Comparison of ENCODE assay signal across 8 cellular contexts in genomic region chr6:116280161-116280959, GRCh38. TPM values are rescaled to one million over a fixed set of nuclear protein-coding genes. Genes with fewer than 3 reads are reported as not detected.
A peak's percentile ranks its signal among the peaks of the same experiment; 100 is the strongest.
DNase-seq lines count a peak whose midpoint lies in the region; ATAC-seq, FAIRE-seq and TF ChIP-seq lines count a peak whose summit lies in the region.

No MANE protein-coding gene starts in this region.

- no peak overlapping the region for H2BK5ac ChIP-seq in mesenchymal stem cell (ENCODE audit: low read depth, low read length, poor library complexity, severe bottlenecking)

- H3K27me3 ChIP-seq in bronchial epithelial cell (ENCODE audit: control insufficient read depth, insufficient read depth, low read length) (no peaks in the 10 kb centered on the region), mesenchymal stem cell (ENCODE audit: control insufficient read depth in 1 of 2, insufficient read depth in 1 of 2, low read length in 2 of 2) (no peaks in the 10 kb centered on the region), vagina (no peaks in the 10 kb centered on the region)

- peaks cover 3% of the 10 kb centered on the region for H3K36me3 ChIP-seq in bronchial epithelial cell (ENCODE audit: control insufficient read depth, insufficient read depth, low read length)
- peaks cover 4 to 26% of the 10 kb centered on the region in 2 experiments for H3K36me3 ChIP-seq in mesenchymal stem cell (ENCODE audit: control insufficient read depth in 1 of 2, insufficient read depth in 2 of 2, low read depth in 1 of 2, low read length in 2 of 2)
- no peaks in the 10 kb centered on the region for H3K36me3 ChIP-seq in vagina

- H3K18ac ChIP-seq in mesenchymal stem cell (ENCODE audit: low read depth in 1 of 2, low read length in 2 of 2) = peak overlapping the region; percentile 70 to 73

- H2AFZ ChIP-seq in mesenchymal stem cell (ENCODE audit: low read depth, low read length) = peak overlapping the region; percentile 62

- H2BK120ac ChIP-seq in mesenchymal stem cell (ENCODE audit: low read depth, low read length) = no peak overlapping the region

- H3K4me3 ChIP-seq in GM12865 (ENCODE audit: low read depth, low read length) (peak overlapping the region; percentile 77), bronchial epithelial cell (ENCODE audit: low read depth, low read length) (peak overlapping the region; percentile 76), mesenchymal stem cell (ENCODE audit: insufficient read depth in 1 of 2, low read depth in 1 of 2, low read length in 2 of 2) (peak overlapping the region; percentile 47 to 95), vagina (peak overlapping the region; percentile 73 to 95)

- intact Hi-C loops in vagina (cut with DNase I) = no loop called here

- FAIRE-seq in bronchial epithelial cell (lab: Jason Lieb, UNC) = no peak

- H3K9ac ChIP-seq in mesenchymal stem cell (ENCODE audit: low read length) = peak overlapping the region; percentile 96

- no peak overlapping the region for H3K23ac ChIP-seq in mesenchymal stem cell (ENCODE audit: low read length in 2 of 2)

- TF ChIP-seq POLR2A in vagina (IDR thresholded peaks at IDR 0.05) = no peak

- H3K4me1 ChIP-seq in mesenchymal stem cell (ENCODE audit: control insufficient read depth, insufficient read depth, low read depth, low read length) = peaks cover 7% of the 10 kb centered on the region
- H3K4me1 ChIP-seq in vagina = peaks cover 47% of the 10 kb centered on the region

- peak overlapping the region; percentile 73 for H4K8ac ChIP-seq in mesenchymal stem cell (ENCODE audit: low read length)

- H2BK15ac ChIP-seq in mesenchymal stem cell (ENCODE audit: low read depth, poor library complexity, severe bottlenecking) = no peak overlapping the region

- H4K91ac ChIP-seq in mesenchymal stem cell (ENCODE audit: low read length) = peak overlapping the region; percentile 54

- no peak overlapping the region for H2BK12ac ChIP-seq in mesenchymal stem cell (ENCODE audit: low read length in 2 of 2)

- H3K4ac ChIP-seq in mesenchymal stem cell (ENCODE audit: low read depth in 1 of 2, low read length in 2 of 2) = peak overlapping the region; percentile 77 to 78

- WGBS in mesenchymal stem cell = 31% methylated on average over 5 of the region's 8 CpGs

- H3K9me3 ChIP-seq in mesenchymal stem cell (ENCODE audit: control insufficient read depth, low read length) (no peaks in the 10 kb centered on the region), vagina (no peaks in the 10 kb centered on the region)

- no peak overlapping the region for H3K14ac ChIP-seq in mesenchymal stem cell (ENCODE audit: low read length in 2 of 2)

- peak; percentile 24 for DNase-seq in GM12865 (ENCODE audit: low read depth)
- peak; percentile 14 for DNase-seq in NCI-H524 treated with DMSO at 0.1 percent for 48 hours (lab: John Stamatoyannopoulos, UW)
- DNase-seq in bronchial epithelial cell (ENCODE audit: low read depth) = peak; percentile 7
- DNase-seq in mesenchymal stem cell = peak; percentile 28
- no peak for DNase-seq in vagina (ENCODE audit: extremely low spot score in 2 of 2)
- DNase-seq in NCI-H1436 treated with DMSO at 0.1 percent for 48 hours (lab: John Stamatoyannopoulos, UW) = no peak
- no peak for DNase-seq in mucosa of gallbladder (ENCODE audit: low spot score)

- H3K4me2 ChIP-seq in mesenchymal stem cell (ENCODE audit: low read length, poor library complexity, severe bottlenecking) = peak overlapping the region; percentile 49

- peaks cover 5% of the 10 kb centered on the region for H3K79me1 ChIP-seq in mesenchymal stem cell (replicated peaks; ENCODE audit: low read length, poor library complexity, severe bottlenecking)

- peak overlapping the region; percentile 46 for H2AK5ac ChIP-seq in mesenchymal stem cell (ENCODE audit: low read length, severe bottlenecking)

- TF ChIP-seq CTCF in GM12865 (IDR thresholded peaks at IDR 0.05; ENCODE audit: insufficient read depth, low read depth, low read length, missing control alignments) = no peak
- TF ChIP-seq CTCF in bronchial epithelial cell (IDR thresholded peaks at IDR 0.05; ENCODE audit: insufficient read depth, low read length, severe bottlenecking) = no peak
- TF ChIP-seq CTCF in vagina (IDR thresholded peaks at IDR 0.05) = no peak

- no peak for ATAC-seq in GM19023 (IDR thresholded peaks at IDR 0.05; ENCODE audit: unreplicated experiment)

- H3K27ac ChIP-seq in mesenchymal stem cell (ENCODE audit: low read length, poor library complexity, severe bottlenecking) = peak overlapping the region; percentile 97
- H3K27ac ChIP-seq in vagina = peak overlapping the region; percentile 99

RNA-seq across cellular contexts. Expression of gene TSPYL1, which starts 0.6 kb away (rescaled TPM):
- total RNA-seq in bronchial epithelial cell (72.4 and 134 TPM in 2 replicates), vagina (41.0 TPM), mucosa of gallbladder (134 TPM)
- 49.4 TPM for polyA plus RNA-seq in mesenchymal stem cell (2013, experiment 1 of 2)
- polyA plus RNA-seq in mesenchymal stem cell (2013, experiment 2 of 2) = 49.2 TPM

RNA-seq across cellular contexts. Expression of gene TSPYL4, which starts 26.5 kb away (rescaled TPM):
- total RNA-seq in bronchial epithelial cell (2.1 and 3.2 TPM in 2 replicates), vagina (11.8 TPM), mucosa of gallbladder (29.5 TPM)
- 10.8 TPM for polyA plus RNA-seq in mesenchymal stem cell (2013, experiment 1 of 2)
- polyA plus RNA-seq in mesenchymal stem cell (2013, experiment 2 of 2) = 10.7 TPM

Comparison
In these comparisons a context has a peak if more than half of its experiments do, and no peak if none do; other contexts are left out.
1. DNase-seq: peak in GM12865 (single experiment), NCI-H524 treated with DMSO at 0.1 percent for 48 hours (single experiment), bronchial epithelial cell (single experiment) and mesenchymal stem cell (single experiment); none in vagina (0 of 2), NCI-H1436 treated with DMSO at 0.1 percent for 48 hours (single experiment) and mucosa of gallbladder (single experiment).
2. Peak in every context shown above with its lines, with median percentiles within 50 percentile points of each other: H3K4me3 ChIP-seq.